14 cellular contexts compared by ENCODE assay signal in the genomic region with DNA sequence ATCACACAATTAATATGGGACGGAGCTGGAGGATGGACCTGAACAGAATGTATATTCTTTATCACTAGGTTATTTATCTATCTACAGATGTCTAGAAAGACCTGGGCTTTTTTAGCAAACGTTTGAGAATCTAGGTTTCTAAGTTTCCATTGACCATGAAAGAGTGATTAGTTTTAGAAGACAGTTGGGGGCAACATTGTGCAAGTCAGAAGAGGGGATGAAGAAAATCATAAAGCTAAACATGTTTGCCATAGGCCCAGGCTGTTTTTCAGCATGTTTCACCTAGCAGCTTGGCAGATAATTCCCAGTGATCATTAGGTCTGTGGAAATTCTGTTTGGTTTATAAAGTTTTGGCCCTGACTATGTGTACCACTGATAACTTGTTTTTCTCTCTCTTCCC. TPM values are rescaled to one million over a fixed set of nuclear protein-coding genes. Genes with fewer than 3 reads are reported as not detected.
DNase-seq lines count a peak whose midpoint lies in the region; ATAC-seq, FAIRE-seq and TF ChIP-seq lines count a peak whose summit lies in the region.
"Had no signal": no experiment of that assay in that cellular context is flagged by ENCODE, and none has a peak within 500 bp of the region (broad histone marks: within the 10 kb centered on the region; RNA-seq: fewer than 3 reads in every experiment).

No MANE protein-coding gene starts in this region.

- CTCF ChIA-PET in HEK293 (lab: Yijun Ruan, JAX), result interaction anchor here (0.5 to 4.1 kb wide), 18 partner anchors 8 to 402 kb away, joined by 3 to 29 read pairs (median 4); a partner anchor contains a TSS

- H3K79me2 ChIP-seq in astrocyte (ENCODE audit: insufficient read depth, low read length), result no peaks in the 10 kb centered on the region

- peak overlapping the region; percentile 64 for H3K27ac ChIP-seq in HEK293 (ENCODE audit: extremely low read depth, low read depth, low read length)
- H3K27ac ChIP-seq in astrocyte (ENCODE audit: low read depth, low read length), result peak overlapping the region; percentile 89
- H3K27ac ChIP-seq: ovary, RWPE1, thyroid gland had no signal

- H3K4me3 ChIP-seq in HEK293 (ENCODE audit: low read depth, low read length), result no peak overlapping the region
- peak overlapping the region; percentile 2 for H3K4me3 ChIP-seq in astrocyte (ENCODE audit: insufficient read depth, low read depth, low read length)
- H3K4me3 ChIP-seq: ovary, thyroid gland had no signal

- no peaks in the 10 kb centered on the region for H4K20me1 ChIP-seq in astrocyte (ENCODE audit: insufficient read depth, low read length)

- POLR2A ChIA-PET in HEK293 (lab: Yijun Ruan, JAX), result interaction anchor here (0.8 to 2.3 kb wide), 4 partner anchors 32 to 186 kb away, joined by 3 to 5 read pairs (median 4); a partner anchor contains a TSS

- TF ChIP-seq CTCF in HEK293 (tag by site-specific recombination; IDR thresholded peaks at IDR 0.05) (no peak; the same call in 1 of the 2 replicates), astrocyte (IDR thresholded peaks at IDR 0.05; ENCODE audit: insufficient read depth, low read depth, low read length) (no peak)

- peak overlapping the region; percentile 60 for H3K4me2 ChIP-seq in astrocyte (ENCODE audit: low read length)

- H3K4me1 ChIP-seq in HEK293 (ENCODE audit: control insufficient read depth, insufficient read depth, low read length), result peaks cover 15% of the 10 kb centered on the region
- H3K4me1 ChIP-seq in astrocyte (ENCODE audit: insufficient read depth, low read length), result peaks cover 30% of the 10 kb centered on the region
- H3K4me1 ChIP-seq: thyroid gland had no signal

- H3K36me3 ChIP-seq in HEK293 (ENCODE audit: control insufficient read depth in 2 of 2, insufficient read depth in 1 of 2, low read length in 2 of 2) (peaks cover 9 to 45% of the 10 kb centered on the region in 2 experiments), astrocyte (ENCODE audit: insufficient read depth, low read length) (peaks cover 3% of the 10 kb centered on the region)
- H3K36me3 ChIP-seq: ovary, thyroid gland had no signal

- no peaks in the 10 kb centered on the region for H3K9me3 Mint-ChIP-seq in astrocyte (ENCODE audit: unreplicated experiment)
- H3K9me3 Mint-ChIP-seq: effector memory CD8-positive, alpha-beta T cell had no signal

- no peak for ATAC-seq in HG03139 (IDR thresholded peaks at IDR 0.05; ENCODE audit: unreplicated experiment)

- peaks cover 46% of the 10 kb centered on the region for H3K4me1 Mint-ChIP-seq in astrocyte (ENCODE audit: low read depth, unreplicated experiment)

- peak overlapping the region; percentile 77 for H3K9ac ChIP-seq in astrocyte (ENCODE audit: low read length)

- DNase-seq in LHCN-M2 (ENCODE audit: low read depth), result peak; percentile 41
- no peak for DNase-seq in astrocyte (ENCODE audit: low read depth)
- peak; percentile 41 for DNase-seq in myocyte (ENCODE audit: low read depth)
- no peak for DNase-seq in pons (ENCODE audit: low spot score)
- no peak for DNase-seq in NCI-H748 (lab: John Stamatoyannopoulos, UW; ENCODE audit: unreplicated experiment)
- DNase-seq: activated gamma-delta T cell; DND-41; effector memory CD8-positive, alpha-beta T cell; NCI-H2081 treated with DMSO at 0.1 percent for 48 hours; ovary; thyroid gland had no signal

- H2AFZ ChIP-seq in astrocyte (ENCODE audit: low read depth, low read length), result no peak overlapping the region

- peaks cover 1% of the 10 kb centered on the region for H3K36me3 Mint-ChIP-seq in astrocyte (ENCODE audit: low read depth, unreplicated experiment)

- H3K27me3 Mint-ChIP-seq in astrocyte (ENCODE audit: low read depth, unreplicated experiment), result no peaks in the 10 kb centered on the region
- H3K27me3 Mint-ChIP-seq: effector memory CD8-positive, alpha-beta T cell had no signal

- H3K27me3 ChIP-seq in astrocyte (ENCODE audit: insufficient read depth, low read length), result no peaks in the 10 kb centered on the region
- H3K27me3 ChIP-seq: ovary, thyroid gland had no signal

- H3K9me3 ChIP-seq in HEK293 (ENCODE audit: control insufficient read depth, insufficient read depth, low read depth, low read length) (no peaks in the 10 kb centered on the region), astrocyte (ENCODE audit: insufficient read depth, low read depth, low read length) (no peaks in the 10 kb centered on the region)
- H3K9me3 ChIP-seq: ovary, thyroid gland had no signal

- no peak for FAIRE-seq in astrocyte (lab: Jason Lieb, UNC)

- H3K4me3 Mint-ChIP-seq in astrocyte (ENCODE audit: unreplicated experiment), result no peak overlapping the region
- H3K4me3 Mint-ChIP-seq: effector memory CD8-positive, alpha-beta T cell had no signal

- peak overlapping the region; percentile 89 for H3K27ac Mint-ChIP-seq in astrocyte (ENCODE audit: unreplicated experiment)

TF ChIP-seq in HEK293, 187 proteins besides CTCF, POLR2A, EP300 and RAD21 (continues in another document):
- TF ChIP-seq SP7 (tag by site-specific recombination; IDR thresholded peaks at IDR 0.05) (no peak), SCRT1 (tag by site-specific recombination; IDR thresholded peaks at IDR 0.05; ENCODE audit: borderline replicate concordance) (no peak), ZNF677 (tag by site-specific recombination; IDR thresholded peaks at IDR 0.05) (no peak), ZNF174 (tag by site-specific recombination; IDR thresholded peaks at IDR 0.05) (no peak), ZNF529 (tag by site-specific recombination; IDR thresholded peaks at IDR 0.05; ENCODE audit: insufficient replicate concordance) (no peak)
- TF ChIP-seq, protein P1, sequence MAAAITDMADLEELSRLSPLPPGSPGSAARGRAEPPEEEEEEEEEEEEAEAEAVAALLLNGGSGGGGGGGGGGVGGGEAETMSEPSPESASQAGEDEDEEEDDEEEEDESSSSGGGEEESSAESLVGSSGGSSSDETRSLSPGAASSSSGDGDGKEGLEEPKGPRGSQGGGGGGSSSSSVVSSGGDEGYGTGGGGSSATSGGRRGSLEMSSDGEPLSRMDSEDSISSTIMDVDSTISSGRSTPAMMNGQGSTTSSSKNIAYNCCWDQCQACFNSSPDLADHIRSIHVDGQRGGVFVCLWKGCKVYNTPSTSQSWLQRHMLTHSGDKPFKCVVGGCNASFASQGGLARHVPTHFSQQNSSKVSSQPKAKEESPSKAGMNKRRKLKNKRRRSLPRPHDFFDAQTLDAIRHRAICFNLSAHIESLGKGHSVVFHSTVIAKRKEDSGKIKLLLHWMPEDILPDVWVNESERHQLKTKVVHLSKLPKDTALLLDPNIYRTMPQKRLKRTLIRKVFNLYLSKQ (tag by site-specific recombination; IDR thresholded peaks at IDR 0.05; ENCODE audit: borderline replicate concordance), result no peak
- TF ChIP-seq, protein P2, sequence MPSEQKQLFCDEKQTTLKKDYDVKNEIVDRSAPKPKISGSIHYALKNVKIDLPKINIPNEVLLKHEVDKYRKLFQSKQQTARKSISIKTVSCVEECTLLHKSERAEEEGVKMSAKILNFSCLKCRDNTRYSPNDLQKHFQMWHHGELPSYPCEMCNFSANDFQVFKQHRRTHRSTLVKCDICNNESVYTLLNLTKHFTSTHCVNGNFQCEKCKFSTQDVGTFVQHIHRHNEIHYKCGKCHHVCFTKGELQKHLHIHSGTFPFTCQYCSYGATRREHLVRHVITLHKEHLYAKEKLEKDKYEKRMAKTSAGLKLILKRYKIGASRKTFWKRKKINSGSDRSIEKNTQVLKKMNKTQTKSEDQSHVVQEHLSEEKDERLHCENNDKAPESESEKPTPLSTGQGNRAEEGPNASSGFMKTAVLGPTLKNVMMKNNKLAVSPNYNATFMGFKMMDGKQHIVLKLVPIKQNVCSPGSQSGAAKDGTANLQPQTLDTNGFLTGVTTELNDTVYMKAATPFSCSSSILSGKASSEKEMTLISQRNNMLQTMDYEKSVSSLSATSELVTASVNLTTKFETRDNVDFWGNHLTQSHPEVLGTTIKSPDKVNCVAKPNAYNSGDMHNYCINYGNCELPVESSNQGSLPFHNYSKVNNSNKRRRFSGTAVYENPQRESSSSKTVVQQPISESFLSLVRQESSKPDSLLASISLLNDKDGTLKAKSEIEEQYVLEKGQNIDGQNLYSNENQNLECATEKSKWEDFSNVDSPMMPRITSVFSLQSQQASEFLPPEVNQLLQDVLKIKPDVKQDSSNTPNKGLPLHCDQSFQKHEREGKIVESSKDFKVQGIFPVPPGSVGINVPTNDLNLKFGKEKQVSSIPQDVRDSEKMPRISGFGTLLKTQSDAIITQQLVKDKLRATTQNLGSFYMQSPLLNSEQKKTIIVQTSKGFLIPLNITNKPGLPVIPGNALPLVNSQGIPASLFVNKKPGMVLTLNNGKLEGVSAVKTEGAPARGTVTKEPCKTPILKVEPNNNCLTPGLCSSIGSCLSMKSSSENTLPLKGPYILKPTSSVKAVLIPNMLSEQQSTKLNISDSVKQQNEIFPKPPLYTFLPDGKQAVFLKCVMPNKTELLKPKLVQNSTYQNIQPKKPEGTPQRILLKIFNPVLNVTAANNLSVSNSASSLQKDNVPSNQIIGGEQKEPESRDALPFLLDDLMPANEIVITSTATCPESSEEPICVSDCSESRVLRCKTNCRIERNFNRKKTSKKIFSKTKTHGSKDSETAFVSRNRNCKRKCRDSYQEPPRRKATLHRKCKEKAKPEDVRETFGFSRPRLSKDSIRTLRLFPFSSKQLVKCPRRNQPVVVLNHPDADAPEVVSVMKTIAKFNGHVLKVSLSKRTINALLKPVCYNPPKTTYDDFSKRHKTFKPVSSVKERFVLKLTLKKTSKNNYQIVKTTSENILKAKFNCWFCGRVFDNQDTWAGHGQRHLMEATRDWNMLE (tag by site-specific recombination; conservative IDR thresholded peaks at IDR 0.05; ENCODE audit: low read depth), result no peak

RNA-seq across cellular contexts. Expression of a gene that starts 44.1 kb away (rescaled TPM):
- total RNA-seq in LHCN-M2 (2014; rRNA removed), result 8.8 and 14.2 TPM in 2 replicates
- polyA plus RNA-seq in LHCN-M2 (2012), result 7.7 TPM
- total RNA-seq in astrocyte, result 306 and 314 TPM in 2 replicates
- total RNA-seq in myocyte, result 75.8 and 81.1 TPM in 2 replicates
- 170 TPM for polyA plus RNA-seq in myocyte (2012)

RNA-seq across cellular contexts. Expression of a gene that starts 58.6 kb away (rescaled TPM):
- total RNA-seq in LHCN-M2 (2014; rRNA removed), result 2.9 and 6.2 TPM in 2 replicates
- 1.1 TPM for polyA plus RNA-seq in LHCN-M2 (2012)
- total RNA-seq in astrocyte, result 2.3 TPM in 2 replicates
- total RNA-seq in myocyte, result 2.3 and 2.7 TPM in 2 replicates
- polyA plus RNA-seq in myocyte (2012), result 2.0 TPM

RNA-seq across cellular contexts. Expression of a gene that starts 59.0 kb away (rescaled TPM):
- 310 and 321 TPM in 2 replicates for total RNA-seq in LHCN-M2 (2014; rRNA removed)
- 269 TPM for polyA plus RNA-seq in LHCN-M2 (2012)
- 71.6 and 81.4 TPM in 2 replicates for total RNA-seq in astrocyte
- 169 and 177 TPM in 2 replicates for total RNA-seq in myocyte
- 270 TPM for polyA plus RNA-seq in myocyte (2012)

Comparison
In these comparisons a context has a peak if more than half of its experiments do, and no peak if none do; other contexts are left out.
1. DNase-seq: peak in LHCN-M2 (single experiment) and myocyte (single experiment); none in astrocyte (single experiment), pons (single experiment) and NCI-H748 (single experiment).